In the genomic region with DNA sequence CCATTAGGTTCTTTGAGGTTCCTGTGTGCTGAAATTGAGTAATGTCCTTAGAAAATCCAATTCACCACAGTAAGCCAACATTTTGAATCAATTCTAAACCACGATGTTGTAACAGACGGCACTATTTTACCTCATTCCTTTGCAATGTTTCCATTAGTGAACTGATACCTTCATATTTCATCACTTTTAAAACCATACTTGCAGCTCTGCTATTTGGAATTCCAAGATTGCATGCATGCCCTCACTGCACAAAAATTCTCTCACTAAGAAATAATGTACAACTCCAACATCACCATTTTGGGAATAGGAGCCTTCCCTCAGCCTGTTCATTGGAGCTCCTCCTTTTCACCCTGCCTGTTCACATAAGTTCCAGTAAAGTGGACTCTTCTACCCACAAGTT, we compare ENCODE assay signal across 12 cellular contexts.
DNase-seq lines count a peak whose midpoint lies in the region; ATAC-seq and TF ChIP-seq lines count a peak whose summit lies in the region.
"Had no signal": no experiment of that assay in that cellular context is flagged by ENCODE, and none has a peak within 500 bp of the region (broad histone marks: within the 10 kb centered on the region; RNA-seq: fewer than 3 reads in every experiment).

No MANE protein-coding gene starts in this region.

- H3K36me3 ChIP-seq in SK-N-SH (replicated peaks in 1 of 2; ENCODE audit: control insufficient read depth in 1 of 2, insufficient read depth in 2 of 2, low read length in 1 of 2) (no peaks in the 10 kb centered on the region), skeletal muscle satellite cell (ENCODE audit: insufficient read depth, low read length) (no peaks in the 10 kb centered on the region)

- CTCF ChIA-PET in SK-N-SH (lab: Yijun Ruan, JAX): no interaction called here
- CTCF ChIA-PET in activated CD4-positive, alpha-beta memory T cell treated with anti-CD3 and anti-CD28 coated beads for 36 hours (lab: Charles Lee): interaction anchor here (1.2 kb wide), 1 partner anchor 111 kb away, joined by 3 read pairs; no protein-coding TSS in a partner anchor

- no peaks in the 10 kb centered on the region for H3K36me3 Mint-ChIP-seq in activated CD4-positive, alpha-beta memory T cell treated with anti-CD3 and anti-CD28 coated beads for 36 hours

- DNase-seq in HCEC 1CT (peak; percentile 93), SK-N-SH (no peak), fibroblast of the conjunctiva (ENCODE audit: low read depth) (peak; percentile 79), cerebellar cortex (ENCODE audit: low spot score) (no peak), putamen (ENCODE audit: low spot score) (no peak)
- DNase-seq in activated CD4-positive, alpha-beta memory T cell treated with anti-CD3 and anti-CD28 coated beads for 36 hours: no peak
- DNase-seq: activated CD4-positive, CD25-positive, alpha-beta regulatory T cell; DMS79; effector memory CD8-positive, alpha-beta T cell; NCI-H2029 treated with DMSO at 0.1 percent for 48 hours had no signal

- H3K4me3 Mint-ChIP-seq in activated CD4-positive, alpha-beta memory T cell treated with anti-CD3 and anti-CD28 coated beads for 36 hours: no peak overlapping the region
- H3K4me3 Mint-ChIP-seq: effector memory CD8-positive, alpha-beta T cell had no signal

- peak overlapping the region; percentile 40; the same call in 1 of the 2 replicates for H2AFZ ChIP-seq in SK-N-SH (ENCODE audit: low read depth)

- H3K4me1 Mint-ChIP-seq in activated CD4-positive, alpha-beta memory T cell treated with anti-CD3 and anti-CD28 coated beads for 36 hours (ENCODE audit: low read depth): peaks cover 20% of the 10 kb centered on the region

- no peaks in the 10 kb centered on the region for H3K79me2 ChIP-seq in SK-N-SH (ENCODE audit: insufficient read depth)

- no peaks in the 10 kb centered on the region for H3K27me3 Mint-ChIP-seq in activated CD4-positive, alpha-beta memory T cell treated with anti-CD3 and anti-CD28 coated beads for 36 hours

- POLR2A ChIA-PET in SK-N-SH (lab: Yijun Ruan, JAX): no interaction called here
- POLR2A ChIA-PET in activated CD4-positive, alpha-beta memory T cell treated with anti-CD3 and anti-CD28 coated beads for 36 hours (lab: Charles Lee): no interaction called here

- H3K4me3 ChIP-seq in SK-N-SH (ENCODE audit: low read depth in 2 of 2, low read length in 1 of 2): no peak overlapping the region
- H3K4me3 ChIP-seq in skeletal muscle satellite cell (ENCODE audit: low read length): no peak overlapping the region

- peaks cover 6% of the 10 kb centered on the region for H3F3A ChIP-seq in SK-N-SH (replicated peaks; ENCODE audit: insufficient read depth)

- H3K27me3 ChIP-seq in SK-N-SH (ENCODE audit: insufficient read depth) (no peaks in the 10 kb centered on the region), skeletal muscle satellite cell (ENCODE audit: control insufficient read depth, insufficient read depth, low read length) (peaks cover 19% of the 10 kb centered on the region)

- H3K9me3 ChIP-seq in SK-N-SH: no peaks in the 10 kb centered on the region
- no peaks in the 10 kb centered on the region for H3K9me3 ChIP-seq in skeletal muscle satellite cell (replicated peaks; ENCODE audit: low read length)

- H4K20me1 ChIP-seq in SK-N-SH (ENCODE audit: insufficient read depth): no peaks in the 10 kb centered on the region

- no peak for TF ChIP-seq CTCF in SK-N-SH (IDR thresholded peaks at IDR 0.05)

- ATAC-seq in GM21723 (IDR thresholded peaks at IDR 0.05; ENCODE audit: unreplicated experiment): no peak
- ATAC-seq: effector memory CD8-positive, alpha-beta T cell had no signal

- H3K9me3 Mint-ChIP-seq in activated CD4-positive, alpha-beta memory T cell treated with anti-CD3 and anti-CD28 coated beads for 36 hours: no peaks in the 10 kb centered on the region
- H3K9me3 Mint-ChIP-seq: effector memory CD8-positive, alpha-beta T cell had no signal

- no peak overlapping the region for H3K27ac Mint-ChIP-seq in activated CD4-positive, alpha-beta memory T cell treated with anti-CD3 and anti-CD28 coated beads for 36 hours
- H3K27ac Mint-ChIP-seq: effector memory CD8-positive, alpha-beta T cell had no signal

- H3K4me1 ChIP-seq in SK-N-SH (ENCODE audit: control insufficient read depth in 1 of 2, insufficient read depth in 2 of 2, low read depth in 1 of 2, low read length in 1 of 2) (0 out of 4 replicates have a peak, but pooled peaks cover 0 to 10% of the 10 kb centered on the region in 2 experiments), skeletal muscle satellite cell (ENCODE audit: control insufficient read depth, insufficient read depth, low read length) (peaks cover 17% of the 10 kb centered on the region)

- peak overlapping the region; percentile 13; the same call in 1 of the 2 replicates for H3K9ac ChIP-seq in SK-N-SH
- peak overlapping the region; percentile 48 for H3K9ac ChIP-seq in skeletal muscle satellite cell (ENCODE audit: low read depth, low read length)

- H3K27ac ChIP-seq in SK-N-SH (ENCODE audit: low read depth in 2 of 2, low read length in 1 of 2): peak overlapping the region in 1 of 2 experiments; percentile 66; a peak in 3 of 4 replicates

- TF ChIP-seq EP300 in SK-N-SH (IDR thresholded peaks at IDR 0.05; ENCODE audit: borderline replicate concordance in 1 of 2, low read depth in 1 of 2, low read length in 1 of 2): peak in 1 of 2 experiments; percentile 92; a peak in 2 of 4 replicates

- H3K4me2 ChIP-seq in SK-N-SH: 0 out of 2 replicates have a peak overlapping the region, but pooled peaks have one; percentile 4
- H3K4me2 ChIP-seq in skeletal muscle satellite cell (ENCODE audit: low read length): peak overlapping the region; percentile 6

- TF ChIP-seq RAD21 in SK-N-SH (IDR thresholded peaks at IDR 0.05; ENCODE audit: low read length): no peak

- 9% methylated on average over 2 of the region's 2 CpGs for WGBS in SK-N-SH (ENCODE audit: low lambda C conversion rate)

- no peaks in the 10 kb centered on the region for H3K9me2 ChIP-seq in SK-N-SH

- intact Hi-C loops in activated CD4-positive, alpha-beta memory T cell treated with anti-CD3 and anti-CD28 coated beads for 36 hours (cut with micrococcal nuclease): no loop called here

TF ChIP-seq in SK-N-SH, 30 proteins besides CTCF, POLR2A, EP300 and RAD21:
- peak; percentile 79 for TF ChIP-seq TCF12 (IDR thresholded peaks at IDR 0.05)
- 0 out of 2 replicates have a peak, but pooled peaks have one; percentile 20 for TF ChIP-seq FOSL2 (IDR thresholded peaks at IDR 0.05; ENCODE audit: borderline replicate concordance, low read depth)
- TF ChIP-seq MXI1 (IDR thresholded peaks at IDR 0.05; ENCODE audit: low read depth, low read length): no peak
- TF ChIP-seq NFIC (IDR thresholded peaks at IDR 0.05; ENCODE audit: borderline replicate concordance): 0 out of 2 replicates have a peak, but pooled peaks have one; percentile 29
- TF ChIP-seq, protein P1, sequence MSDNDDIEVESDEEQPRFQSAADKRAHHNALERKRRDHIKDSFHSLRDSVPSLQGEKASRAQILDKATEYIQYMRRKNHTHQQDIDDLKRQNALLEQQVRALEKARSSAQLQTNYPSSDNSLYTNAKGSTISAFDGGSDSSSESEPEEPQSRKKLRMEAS (IDR thresholded peaks at IDR 0.05; ENCODE audit: low read depth): peak; percentile 48; the same call in 1 of the 2 replicates
- no peak for TF ChIP-seq RCOR1 (IDR thresholded peaks at IDR 0.05; ENCODE audit: low read length)
- TF ChIP-seq FOXM1 (IDR thresholded peaks at IDR 0.05; ENCODE audit: low read depth): 0 out of 2 replicates have a peak, but pooled peaks have one; percentile 31
- peak; percentile 69 for TF ChIP-seq TEAD4 (IDR thresholded peaks at IDR 0.05; ENCODE audit: borderline replicate concordance, insufficient read depth)
- no peak for TF ChIP-seq NRF1 (IDR thresholded peaks at IDR 0.05; ENCODE audit: low read depth, low read length)
- TF ChIP-seq, protein P2, sequence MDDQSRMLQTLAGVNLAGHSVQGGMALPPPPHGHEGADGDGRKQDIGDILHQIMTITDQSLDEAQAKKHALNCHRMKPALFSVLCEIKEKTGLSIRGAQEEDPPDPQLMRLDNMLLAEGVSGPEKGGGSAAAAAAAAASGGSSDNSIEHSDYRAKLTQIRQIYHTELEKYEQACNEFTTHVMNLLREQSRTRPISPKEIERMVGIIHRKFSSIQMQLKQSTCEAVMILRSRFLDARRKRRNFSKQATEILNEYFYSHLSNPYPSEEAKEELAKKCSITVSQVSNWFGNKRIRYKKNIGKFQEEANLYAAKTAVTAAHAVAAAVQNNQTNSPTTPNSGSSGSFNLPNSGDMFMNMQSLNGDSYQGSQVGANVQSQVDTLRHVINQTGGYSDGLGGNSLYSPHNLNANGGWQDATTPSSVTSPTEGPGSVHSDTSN (IDR thresholded peaks at IDR 0.05): peak; percentile 73
- no peak for TF ChIP-seq ELF1 (IDR thresholded peaks at IDR 0.05)
- TF ChIP-seq POLR2AphosphoS5 (IDR thresholded peaks at IDR 0.05; ENCODE audit: low read depth, low read length): peak; percentile 43; the same call in 1 of the 2 replicates
- peak; percentile 62; the same call in 1 of the 2 replicates for TF ChIP-seq JUND (IDR thresholded peaks at IDR 0.05)
TF ChIP-seq in SK-N-SH: peak in this region for 9.

Comparison
In these comparisons a context has a peak if more than half of its experiments do, and no peak if none do; other contexts are left out.
1. DNase-seq: peak in HCEC 1CT (single experiment) and fibroblast of the conjunctiva (single experiment); none in SK-N-SH (single experiment), activated CD4-positive, alpha-beta memory T cell treated with anti-CD3 and anti-CD28 coated beads for 36 hours (single experiment), cerebellar cortex (single experiment) and putamen (single experiment).